In genomic region chr19:40920300-40921004, GRCh38 we compare ENCODE assay signal across 33 cellular contexts. TPM values are rescaled to one million over a fixed set of nuclear protein-coding genes. Genes with fewer than 3 reads are reported as not detected.
DNase-seq lines count a peak whose midpoint lies in the region; ATAC-seq and TF ChIP-seq lines count a peak whose summit lies in the region.
"Had no signal": no experiment of that assay in that cellular context is flagged by ENCODE, and none has a peak within 500 bp of the region (broad histone marks: within the 10 kb centered on the region; RNA-seq: fewer than 3 reads in every experiment).

No MANE protein-coding gene starts in this region.

- WGBS in liver, result 81% methylated on average over 4 of the region's 4 CpGs

- H3K4me3 ChIP-seq in Peyer's patch (no peak overlapping the region), liver (ENCODE audit: low read depth in 1 of 3, low read length in 3 of 3) (no peak overlapping the region)
- H3K4me3 ChIP-seq: coronary artery, heart right ventricle had no signal

- H3K4me1 ChIP-seq in Peyer's patch (peaks cover 0 to 16% (median 0%) of the 10 kb centered on the region in 4 donors), liver (ENCODE audit: control insufficient read depth in 4 of 4, insufficient read depth in 4 of 4, low read length in 3 of 4) (peaks cover 10 to 38% (median 24%) of the 10 kb centered on the region in 4 donors)
- H3K4me1 ChIP-seq: heart right ventricle had no signal

- H3K9me3 ChIP-seq in Peyer's patch, result peaks cover 0 to 10% (median 2%) of the 10 kb centered on the region in 4 donors
- peaks cover 0 to 2% (median 0%) of the 10 kb centered on the region in 4 donors for H3K9me3 ChIP-seq in liver (ENCODE audit: control insufficient read depth in 4 of 4, low read length in 3 of 4)
- H3K9me3 ChIP-seq: SK-N-SH had no signal

- H3K27me3 Mint-ChIP-seq in type B pancreatic cell, result peaks cover 4% of the 10 kb centered on the region

- no peaks in the 10 kb centered on the region for H3K27me3 ChIP-seq in Peyer's patch
- H3K27me3 ChIP-seq in liver (ENCODE audit: control insufficient read depth in 4 of 4, insufficient read depth in 4 of 4, low read length in 3 of 4), result no peaks in the 10 kb centered on the region

- H3K9ac ChIP-seq in liver (ENCODE audit: low read depth in 1 of 2, low read length in 2 of 2), result no peak overlapping the region
- H3K9ac ChIP-seq: SK-N-SH had no signal

- peak overlapping the region; percentile 78 for H3K27ac Mint-ChIP-seq in type B pancreatic cell
- H3K27ac Mint-ChIP-seq: activated CD8-positive, alpha-beta T cell treated with anti-CD3 and anti-CD28 coated beads, Interleukin-2, amount 10 ng/mL, durations not matched to agents 7 days and 5 days; activated naive CD4-positive, alpha-beta T cell treated with anti-CD3 and anti-CD28 coated beads, Interleukin-2, amount 50 U/mL, for 72 hours; activated T-helper 2 cell treated with anti-CD3 and anti-CD28 coated beads, Interferon-gamma antibody, Interleukin-2, Interleukin-4, amounts not matched to agents 10 μg/mL and 5 μg/mL and 100 μg/mL, durations not matched to agents 14 hours and 24 hours and 36 hours; CD4-positive, alpha-beta T cell; effector memory CD8-positive, alpha-beta T cell; natural killer cell treated with Interleukin-12 subunit alpha and Interleukin-12 subunit beta and Interleukin-15 and Interleukin-18, amount 100 ng/mL, for 72 hours; T-helper 17 cell had no signal

- ATAC-seq in HG03025 (IDR thresholded peaks at IDR 0.05; ENCODE audit: low FRiP score, unreplicated experiment), result no peak
- ATAC-seq: activated CD8-positive, alpha-beta T cell treated with anti-CD3 and anti-CD28 coated beads, Interleukin-2, amount 10 ng/mL, durations not matched to agents 7 days and 5 days; activated naive CD4-positive, alpha-beta T cell treated with anti-CD3 and anti-CD28 coated beads, Interleukin-2, amount 50 U/mL, for 72 hours; effector memory CD8-positive, alpha-beta T cell; heart right ventricle; natural killer cell treated with Interleukin-12 subunit alpha and Interleukin-12 subunit beta and Interleukin-15 and Interleukin-18, amount 100 ng/mL, for 72 hours; T-helper 17 cell had no signal

- no peaks in the 10 kb centered on the region for H3K4me1 Mint-ChIP-seq in type B pancreatic cell (ENCODE audit: unreplicated experiment)
- H3K4me1 Mint-ChIP-seq: T-helper 17 cell had no signal

- TF ChIP-seq CTCF in Peyer's patch (IDR thresholded peaks at IDR 0.05) (no peak), liver (IDR thresholded peaks at IDR 0.05; ENCODE audit: low read depth, low read length, missing input control) (no peak), type B pancreatic cell (conservative IDR thresholded peaks at IDR 0.05) (no peak)

- no peaks in the 10 kb centered on the region for H3K36me3 Mint-ChIP-seq in type B pancreatic cell

- no peaks in the 10 kb centered on the region for H3K36me3 ChIP-seq in Peyer's patch
- no peaks in the 10 kb centered on the region for H3K36me3 ChIP-seq in liver (ENCODE audit: control insufficient read depth in 4 of 4, insufficient read depth in 3 of 4, low read depth in 1 of 4, low read length in 3 of 4)
- H3K36me3 ChIP-seq: heart right ventricle had no signal

- TF ChIP-seq RAD21 in liver (IDR thresholded peaks at IDR 0.05), result no peak

- H3K27ac ChIP-seq in Peyer's patch (peak overlapping the region in 3 of 4 donors; percentile 32 to 84 (median 64)), liver (ENCODE audit: low read depth in 1 of 2, low read length in 2 of 2) (peak overlapping the region; percentile 76 to 88)
- H3K27ac ChIP-seq: coronary artery, heart right ventricle had no signal

- DNase-seq in DMS53 (lab: John Stamatoyannopoulos, UW) (peak; percentile 66), DMS53 treated with DMSO at 0.1 percent for 48 hours (lab: John Stamatoyannopoulos, UW; ENCODE audit: unreplicated experiment) (no peak), Peyer's patch (no peak), type B pancreatic cell (ENCODE audit: extremely low spot score, unreplicated experiment) (no peak), medulla oblongata (ENCODE audit: extremely low spot score) (no peak), NCI-H1417 treated with DMSO at 0.1 percent for 48 hours (lab: John Stamatoyannopoulos, UW) (no peak)
- DNase-seq: 8988T; activated CD4-positive, alpha-beta T cell treated with anti-CD3 and anti-CD28 coated beads for 1 hour; activated CD8-positive, alpha-beta T cell treated with anti-CD3 and anti-CD28 coated beads, Interleukin-2, amount 10 ng/mL, durations not matched to agents 7 days and 5 days; AML-193; CD4-positive, alpha-beta T cell; effector memory CD8-positive, alpha-beta T cell; heart right ventricle; NCI-H1105 treated with DMSO at 0.1 percent for 48 hours; NCI-H2081; NCI-H2227 treated with DMSO at 0.1 percent for 48 hours; NCI-H748 treated with DMSO at 0.1 percent for 48 hours; SK-N-SH; stimulated activated CD4-positive, alpha-beta T cell treated with anti-CD3 and anti-CD28 coated beads, Interleukin-12 subunit alpha, Interleukin-12 subunit beta, amount 100 ng/mL, for 4 hours; stimulated activated CD4-positive, alpha-beta T cell treated with anti-CD3 and anti-CD28 coated beads, Interleukin-4, amount 100 ng/mL, for 1 hour; T-helper 17 cell had no signal

- no peak for TF ChIP-seq POLR2A in Peyer's patch (IDR thresholded peaks at IDR 0.05)

- no peaks in the 10 kb centered on the region for H3K9me3 Mint-ChIP-seq in type B pancreatic cell

- no peak overlapping the region for H3K4me3 Mint-ChIP-seq in type B pancreatic cell
- H3K4me3 Mint-ChIP-seq: activated CD8-positive, alpha-beta T cell treated with anti-CD3 and anti-CD28 coated beads, Interleukin-2, amount 10 ng/mL, durations not matched to agents 7 days and 5 days; CD4-positive, alpha-beta T cell; effector memory CD8-positive, alpha-beta T cell; natural killer cell treated with Interleukin-12 subunit alpha and Interleukin-12 subunit beta and Interleukin-15 and Interleukin-18, amount 100 ng/mL, for 72 hours; T-helper 17 cell had no signal

TF ChIP-seq in liver, 16 proteins besides CTCF, POLR2A, EP300 and RAD21 (continues in another document):
- TF ChIP-seq ATF3 (IDR thresholded peaks at IDR 0.05), result no peak
- no peak for TF ChIP-seq TAF1 (conservative IDR thresholded peaks at IDR 0.05)
- no peak for TF ChIP-seq MAX (IDR thresholded peaks at IDR 0.05)
- TF ChIP-seq ZBTB33 (IDR thresholded peaks at IDR 0.05), result no peak
- no peak for TF ChIP-seq GABPA (IDR thresholded peaks at IDR 0.05 in 1 of 2, conservative IDR thresholded peaks at IDR 0.05 in 1 of 2)
- no peak for TF ChIP-seq HNF4A (conservative IDR thresholded peaks at IDR 0.05)
- no peak for TF ChIP-seq REST (IDR thresholded peaks at IDR 0.05)
- no peak for TF ChIP-seq RXRA (IDR thresholded peaks at IDR 0.05)
- TF ChIP-seq FOXA2 (IDR thresholded peaks at IDR 0.05), result no peak
- no peak for TF ChIP-seq EGR1 (IDR thresholded peaks at IDR 0.05; ENCODE audit: low read depth in 2 of 2)
- no peak for TF ChIP-seq HNF4G (IDR thresholded peaks at IDR 0.05)
- TF ChIP-seq NR2F2 (IDR thresholded peaks at IDR 0.05), result no peak
- TF ChIP-seq YY1 (IDR thresholded peaks at IDR 0.05), result no peak
- no peak for TF ChIP-seq SP1 (IDR thresholded peaks at IDR 0.05)
- no peak for TF ChIP-seq JUND (IDR thresholded peaks at IDR 0.05)

RNA-seq across cellular contexts. Expression of gene CYP2A7, which starts 38.4 kb away (rescaled TPM):
- total RNA-seq in Peyer's patch (not detected), liver (1 to 10 TPM in 1 of 2 donors, not detected in 1; 7.4 TPM), type B pancreatic cell (ENCODE audit: low replicate concordance) (not detected in 2 replicates)
- 10 to 100 TPM in 1 of 2 donors, 1 to 10 TPM in 1; 3.3 to 57.9 TPM for polyA plus RNA-seq in liver
- total RNA-seq: activated CD8-positive, alpha-beta T cell treated with anti-CD3 and anti-CD28 coated beads, Interleukin-2, amount 10 ng/mL, durations not matched to agents 7 days and 5 days; activated naive CD4-positive, alpha-beta T cell treated with anti-CD3 and anti-CD28 coated beads, Interleukin-2, amount 50 U/mL, for 72 hours; activated T-helper 2 cell treated with anti-CD3 and anti-CD28 coated beads, Interferon-gamma antibody, Interleukin-2, Interleukin-4, amounts not matched to agents 10 μg/mL and 5 μg/mL and 100 μg/mL, durations not matched to agents 14 hours and 24 hours and 36 hours; bronchial epithelial cell; CD4-positive, alpha-beta T cell; esophagus mucosa; H1; heart right ventricle; natural killer cell treated with Interleukin-12 subunit alpha and Interleukin-12 subunit beta and Interleukin-15 and Interleukin-18, amount 100 ng/mL, for 72 hours; osteocyte; subcutaneous adipose tissue; T-helper 17 cell; ureter had no signal
- polyA plus RNA-seq: heart right ventricle, SK-N-SH had no signal
